In the genomic region with DNA sequence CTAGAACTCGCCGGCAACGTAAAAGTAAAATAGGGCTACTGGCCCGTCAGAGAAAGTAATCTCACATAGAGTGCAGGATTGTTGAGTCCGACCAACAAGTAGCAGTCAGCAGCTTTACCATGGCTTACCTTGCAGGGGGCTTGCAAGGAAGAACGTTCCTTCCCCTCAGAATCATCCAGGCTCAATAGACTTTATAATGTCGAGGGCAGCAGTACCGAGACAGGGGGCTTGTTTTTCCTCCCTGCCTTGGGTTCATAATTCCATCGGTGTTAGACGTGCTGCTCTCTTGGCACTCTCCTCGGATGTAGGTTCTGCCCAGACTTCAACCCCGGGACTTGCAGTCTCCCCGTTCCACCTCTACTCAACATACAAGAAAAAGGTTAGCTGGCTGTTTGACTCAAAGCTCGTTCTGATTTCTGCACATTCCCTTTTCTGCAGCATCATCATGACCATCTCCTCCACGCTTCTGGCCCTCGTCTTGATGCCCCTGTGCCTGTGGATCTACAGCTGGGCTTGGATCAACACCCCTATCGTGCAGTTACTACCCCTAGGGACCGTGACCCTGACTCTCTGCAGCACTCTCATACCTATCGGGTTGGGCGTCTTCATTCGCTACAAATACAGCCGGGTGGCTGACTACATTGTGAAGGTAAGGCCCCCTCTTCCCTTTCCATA, we compare ENCODE assay signal across 16 cellular contexts. TPM values are rescaled to one million over a fixed set of nuclear protein-coding genes. Genes with fewer than 3 reads are reported as not detected.
A peak's percentile ranks its signal among the peaks of the same experiment; 100 is the strongest.
DNase-seq lines count a peak whose midpoint lies in the region; ATAC-seq and TF ChIP-seq lines count a peak whose summit lies in the region.
"Had no signal": no experiment of that assay in that cellular context is flagged by ENCODE, and none has a peak within 500 bp of the region (broad histone marks: within the 10 kb centered on the region; RNA-seq: fewer than 3 reads in every experiment).

No MANE protein-coding gene starts in this region.

- H3K9me3 ChIP-seq in HUES6 (ENCODE audit: control insufficient read depth, insufficient read depth, low read depth, low read length) (no peaks in the 10 kb centered on the region), neural progenitor cell (ENCODE audit: low read depth) (no peaks in the 10 kb centered on the region)
- H3K9me3 ChIP-seq: esophagus muscularis mucosa, tibial nerve had no signal

- no peaks in the 10 kb centered on the region for H3K9me3 Mint-ChIP-seq in activated CD4-positive, alpha-beta T cell treated with anti-CD3 and anti-CD28 coated beads for 36 hours (ENCODE audit: low read depth)
- H3K9me3 Mint-ChIP-seq in chondrocyte (ENCODE audit: low read depth) (no peaks in the 10 kb centered on the region), neural progenitor cell (peaks cover 6% of the 10 kb centered on the region)

- H3K79me2 ChIP-seq in neural progenitor cell (ENCODE audit: low read depth): no peaks in the 10 kb centered on the region

- H3K4me3 ChIP-seq in HUES6 (ENCODE audit: low read depth, low read length): peak overlapping the region; percentile 63
- no peak overlapping the region for H3K4me3 ChIP-seq in neural progenitor cell

- POLR2A ChIA-PET in activated CD4-positive, alpha-beta T cell treated with anti-CD3 and anti-CD28 coated beads for 36 hours (lab: Charles Lee): interaction anchor here (0.5 to 0.7 kb wide), 3 partner anchors 77 to 345 kb away, joined by 3 to 4 read pairs (median 3); no protein-coding TSS in a partner anchor

- DNase-seq in activated CD4-positive, alpha-beta T cell treated with anti-CD3 and anti-CD28 coated beads for 36 hours: no peak
- DNase-seq in activated CD4-positive, alpha-beta T cell treated with anti-CD3 and anti-CD28 coated beads, Interleukin-2, amount 50 U/mL, for 1 hour: no peak
- DNase-seq in chondrocyte (ENCODE audit: low spot score) (no peak), neural progenitor cell (ENCODE audit: low spot score) (no peak), omental fat pad (ENCODE audit: low spot score) (no peak), NCI-H226 (no peak)
- DNase-seq: ACHN, caudate nucleus, DND-41, Karpas-422, NCI-H2029 had no signal

- no peak overlapping the region for H3K27ac Mint-ChIP-seq in activated CD4-positive, alpha-beta T cell treated with anti-CD3 and anti-CD28 coated beads for 36 hours
- H3K27ac Mint-ChIP-seq in chondrocyte (ENCODE audit: unreplicated experiment) (no peak overlapping the region), neural progenitor cell (no peak overlapping the region)

- no peak for ATAC-seq in activated CD4-positive, alpha-beta T cell treated with anti-CD3 and anti-CD28 coated beads for 36 hours
- ATAC-seq in GM18909 (IDR thresholded peaks at IDR 0.05; ENCODE audit: poor library complexity, unreplicated experiment) (no peak), omental fat pad (ENCODE audit: low FRiP score) (no peak)

- peaks cover 7% of the 10 kb centered on the region for H3K4me1 Mint-ChIP-seq in activated CD4-positive, alpha-beta T cell treated with anti-CD3 and anti-CD28 coated beads for 36 hours
- H3K4me1 Mint-ChIP-seq in chondrocyte (ENCODE audit: low read depth) (peaks cover 3% of the 10 kb centered on the region), neural progenitor cell (peaks cover 8% of the 10 kb centered on the region)

- H3K9ac ChIP-seq in HUES6 (ENCODE audit: low read length) (no peak overlapping the region), neural progenitor cell (no peak overlapping the region)

- H3F3A ChIP-seq in neural progenitor cell (ENCODE audit: low read depth): peaks cover 21% of the 10 kb centered on the region

- peak overlapping the region; percentile 38 for H3K4me3 Mint-ChIP-seq in activated CD4-positive, alpha-beta T cell treated with anti-CD3 and anti-CD28 coated beads for 36 hours
- H3K4me3 Mint-ChIP-seq in chondrocyte (ENCODE audit: unreplicated experiment) (peak overlapping the region; percentile 46), neural progenitor cell (peak overlapping the region; percentile 77)

- no peak for TF ChIP-seq CTCF in chondrocyte (IDR thresholded peaks at IDR 0.05)
- TF ChIP-seq CTCF in neural progenitor cell (IDR thresholded peaks at IDR 0.05): no peak
- no peak for TF ChIP-seq CTCF in omental fat pad (IDR thresholded peaks at IDR 0.05)

- intact Hi-C loops in activated CD4-positive, alpha-beta T cell treated with anti-CD3 and anti-CD28 coated beads for 36 hours (cut with DNase I, micrococcal nuclease): loop anchor here in 1 of 2 experiments (10.0 kb wide), 1 partner anchor 170 kb away; no protein-coding TSS in a partner anchor

- H4K20me1 ChIP-seq in neural progenitor cell (ENCODE audit: low read depth): peaks cover 5% of the 10 kb centered on the region

- H3K36me3 Mint-ChIP-seq in activated CD4-positive, alpha-beta T cell treated with anti-CD3 and anti-CD28 coated beads for 36 hours (ENCODE audit: low read depth): no peaks in the 10 kb centered on the region
- H3K36me3 Mint-ChIP-seq in chondrocyte (ENCODE audit: low read depth) (peaks cover 4% of the 10 kb centered on the region), neural progenitor cell (peaks cover 4% of the 10 kb centered on the region)

- no peak overlapping the region for H2AFZ ChIP-seq in neural progenitor cell (replicated peaks)

- H3K36me3 ChIP-seq in HUES6 (ENCODE audit: control insufficient read depth, insufficient read depth, low read length): no peaks in the 10 kb centered on the region
- no peaks in the 10 kb centered on the region for H3K36me3 ChIP-seq in neural progenitor cell
- H3K36me3 ChIP-seq: esophagus muscularis mucosa, tibial nerve had no signal

- H3K27ac ChIP-seq in HUES6 (ENCODE audit: low read depth, low read length) (no peak overlapping the region), neural progenitor cell (no peak overlapping the region)
- H3K27ac ChIP-seq: esophagus muscularis mucosa, tibial nerve had no signal

- H3K27me3 Mint-ChIP-seq in activated CD4-positive, alpha-beta T cell treated with anti-CD3 and anti-CD28 coated beads for 36 hours: peaks cover 64% of the 10 kb centered on the region
- H3K27me3 Mint-ChIP-seq in chondrocyte (ENCODE audit: low read depth): peaks cover 56% of the 10 kb centered on the region
- peaks cover 45% of the 10 kb centered on the region for H3K27me3 Mint-ChIP-seq in neural progenitor cell (ENCODE audit: insufficient read depth, low read depth)

- CTCF ChIA-PET in activated CD4-positive, alpha-beta T cell treated with anti-CD3 and anti-CD28 coated beads for 36 hours (lab: Charles Lee): interaction anchor here (0.8 to 1.4 kb wide), 5 partner anchors 9 to 169 kb away, joined by 3 to 5 read pairs (median 3); no protein-coding TSS in a partner anchor

- no peak overlapping the region for H3K4me2 ChIP-seq in neural progenitor cell

- peaks cover 9% of the 10 kb centered on the region; the same call in 1 of the 2 replicates for H3K4me1 ChIP-seq in HUES6 (ENCODE audit: control insufficient read depth, insufficient read depth, low read length)
- peaks cover 6% of the 10 kb centered on the region for H3K4me1 ChIP-seq in neural progenitor cell

- H3K27me3 ChIP-seq in HUES6 (ENCODE audit: control insufficient read depth, insufficient read depth, low read length): peaks cover 75% of the 10 kb centered on the region
- peaks cover 89% of the 10 kb centered on the region for H3K27me3 ChIP-seq in neural progenitor cell

RNA-seq across cellular contexts. Expression of a gene that starts 1.5 kb away (rescaled TPM):
- total RNA-seq in activated CD4-positive, alpha-beta T cell treated with anti-CD3 and anti-CD28 coated beads for 36 hours: not detected
- total RNA-seq in chondrocyte: 0.18 TPM in 1 of 3 replicates, not detected in the others
- 0.24 and 0.28 TPM in 2 replicates for total RNA-seq in neural progenitor cell (ENCODE audit: low replicate concordance)
- under 1 TPM in 3 of 4 donors, not detected in 1; 0.19 to 0.72 (median 0.25) TPM for total RNA-seq in omental fat pad
- total RNA-seq: mononuclear cell had no signal

RNA-seq across cellular contexts. Expression of a gene that starts 5.4 kb away (rescaled TPM):
- total RNA-seq in activated CD4-positive, alpha-beta T cell treated with anti-CD3 and anti-CD28 coated beads for 36 hours: not detected
- total RNA-seq in chondrocyte: not detected in 3 replicates
- total RNA-seq in neural progenitor cell (ENCODE audit: low replicate concordance): not detected in 2 replicates
- total RNA-seq in omental fat pad: not detected
- total RNA-seq: esophagus muscularis mucosa, mononuclear cell had no signal
